In the genomic region with DNA sequence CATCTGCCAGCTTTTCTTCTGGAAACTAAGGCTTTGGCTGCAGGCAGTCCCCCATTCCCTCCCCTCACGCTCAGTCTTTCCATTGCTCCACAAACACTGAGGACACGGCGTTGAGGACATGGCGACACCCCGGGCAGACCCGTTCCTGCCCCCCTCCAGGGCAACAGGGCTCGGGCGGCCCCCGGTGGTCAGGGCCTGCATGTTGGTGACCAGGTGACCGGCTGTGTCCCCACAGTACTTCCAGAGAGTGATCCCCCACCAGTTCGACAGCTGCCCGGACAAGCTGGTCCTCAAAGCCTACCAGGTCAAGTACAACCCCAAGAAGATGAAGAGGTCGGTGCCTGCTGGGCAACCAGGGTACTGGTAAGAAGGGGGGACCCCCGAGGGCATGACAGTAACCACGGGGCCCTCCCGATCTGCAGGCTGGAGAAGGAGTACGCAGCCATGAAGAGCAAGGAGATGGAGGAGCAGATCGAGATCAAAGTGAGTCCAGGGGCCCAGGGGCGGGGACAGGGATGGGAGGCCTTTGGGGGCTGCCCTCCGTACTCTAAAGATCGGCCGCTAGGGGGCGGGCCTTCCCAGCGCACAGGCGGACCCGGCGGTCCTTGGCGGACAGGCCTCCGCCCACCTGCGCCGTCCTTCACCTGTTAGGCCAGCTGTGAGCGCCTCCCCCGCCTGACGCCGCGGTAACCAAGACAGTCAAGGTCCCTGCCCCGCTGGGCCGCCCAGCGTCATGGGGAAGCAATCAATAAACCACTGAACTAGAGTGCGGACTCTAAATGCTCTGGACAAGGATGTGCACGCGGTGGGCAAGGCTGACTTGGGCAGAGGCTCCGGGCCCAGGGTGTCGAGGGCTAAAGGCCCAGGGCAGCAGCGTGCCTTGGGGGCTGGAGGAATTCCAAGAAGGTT, we compare ENCODE assay signal across 1 cellular context.
TF ChIP-seq lines count a peak whose summit lies in the region.

No MANE protein-coding gene starts in this region.

TF ChIP-seq in HEK293, 187 proteins besides CTCF, POLR2A, EP300 and RAD21 (continued from another document and continues in another):
- TF ChIP-seq, protein P1, sequence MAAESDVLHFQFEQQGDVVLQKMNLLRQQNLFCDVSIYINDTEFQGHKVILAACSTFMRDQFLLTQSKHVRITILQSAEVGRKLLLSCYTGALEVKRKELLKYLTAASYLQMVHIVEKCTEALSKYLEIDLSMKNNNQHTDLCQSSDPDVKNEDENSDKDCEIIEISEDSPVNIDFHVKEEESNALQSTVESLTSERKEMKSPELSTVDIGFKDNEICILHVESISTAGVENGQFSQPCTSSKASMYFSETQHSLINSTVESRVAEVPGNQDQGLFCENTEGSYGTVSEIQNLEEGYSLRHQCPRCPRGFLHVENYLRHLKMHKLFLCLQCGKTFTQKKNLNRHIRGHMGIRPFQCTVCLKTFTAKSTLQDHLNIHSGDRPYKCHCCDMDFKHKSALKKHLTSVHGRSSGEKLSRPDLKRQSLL (tag by site-specific recombination; IDR thresholded peaks at IDR 0.05), result no peak
- TF ChIP-seq ZBTB8A (tag by site-specific recombination; IDR thresholded peaks at IDR 0.05), result peak; percentile 55
- TF ChIP-seq, protein P2, sequence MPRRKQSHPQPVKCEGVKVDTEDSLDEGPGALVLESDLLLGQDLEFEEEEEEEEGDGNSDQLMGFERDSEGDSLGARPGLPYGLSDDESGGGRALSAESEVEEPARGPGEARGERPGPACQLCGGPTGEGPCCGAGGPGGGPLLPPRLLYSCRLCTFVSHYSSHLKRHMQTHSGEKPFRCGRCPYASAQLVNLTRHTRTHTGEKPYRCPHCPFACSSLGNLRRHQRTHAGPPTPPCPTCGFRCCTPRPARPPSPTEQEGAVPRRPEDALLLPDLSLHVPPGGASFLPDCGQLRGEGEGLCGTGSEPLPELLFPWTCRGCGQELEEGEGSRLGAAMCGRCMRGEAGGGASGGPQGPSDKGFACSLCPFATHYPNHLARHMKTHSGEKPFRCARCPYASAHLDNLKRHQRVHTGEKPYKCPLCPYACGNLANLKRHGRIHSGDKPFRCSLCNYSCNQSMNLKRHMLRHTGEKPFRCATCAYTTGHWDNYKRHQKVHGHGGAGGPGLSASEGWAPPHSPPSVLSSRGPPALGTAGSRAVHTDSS (tag by site-specific recombination; IDR thresholded peaks at IDR 0.05), result no peak
- TF ChIP-seq HOXA7 (CRISPR knock-in tag; IDR thresholded peaks at IDR 0.05; ENCODE audit: borderline replicate concordance), result no peak
- TF ChIP-seq ZNF223 (tag by site-specific recombination; IDR thresholded peaks at IDR 0.05), result no peak
- no peak for TF ChIP-seq ZNF404 (tag by site-specific recombination; IDR thresholded peaks at IDR 0.05)
- no peak for TF ChIP-seq ZNF830 (tag by site-specific recombination; IDR thresholded peaks at IDR 0.05; ENCODE audit: low read depth)
- no peak for TF ChIP-seq YY1 (tag by site-specific recombination; IDR thresholded peaks at IDR 0.05)
- TF ChIP-seq, protein P3, sequence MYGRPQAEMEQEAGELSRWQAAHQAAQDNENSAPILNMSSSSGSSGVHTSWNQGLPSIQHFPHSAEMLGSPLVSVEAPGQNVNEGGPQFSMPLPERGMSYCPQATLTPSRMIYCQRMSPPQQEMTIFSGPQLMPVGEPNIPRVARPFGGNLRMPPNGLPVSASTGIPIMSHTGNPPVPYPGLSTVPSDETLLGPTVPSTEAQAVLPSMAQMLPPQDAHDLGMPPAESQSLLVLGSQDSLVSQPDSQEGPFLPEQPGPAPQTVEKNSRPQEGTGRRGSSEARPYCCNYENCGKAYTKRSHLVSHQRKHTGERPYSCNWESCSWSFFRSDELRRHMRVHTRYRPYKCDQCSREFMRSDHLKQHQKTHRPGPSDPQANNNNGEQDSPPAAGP (tag by site-specific recombination; IDR thresholded peaks at IDR 0.05), result 0 out of 2 replicates have a peak, but pooled peaks have one; percentile 48
- TF ChIP-seq FEZF1 (tag by site-specific recombination; IDR thresholded peaks at IDR 0.05), result no peak
- TF ChIP-seq ZNF416 (tag by site-specific recombination; IDR thresholded peaks at IDR 0.05), result no peak
- TF ChIP-seq ZNF266 (tag by site-specific recombination; IDR thresholded peaks at IDR 0.05; ENCODE audit: low read depth), result no peak
- TF ChIP-seq HOXD13 (CRISPR knock-in tag; IDR thresholded peaks at IDR 0.05; ENCODE audit: borderline replicate concordance), result no peak
- no peak for TF ChIP-seq WT1 (tag by site-specific recombination; IDR thresholded peaks at IDR 0.05)
- no peak for TF ChIP-seq ZNF394 (tag by site-specific recombination; IDR thresholded peaks at IDR 0.05; ENCODE audit: borderline replicate concordance)
- TF ChIP-seq ZNF660 (tag by site-specific recombination; IDR thresholded peaks at IDR 0.05), result no peak
- no peak for TF ChIP-seq ZNF174 (tag by site-specific recombination; IDR thresholded peaks at IDR 0.05)
- TF ChIP-seq ZFP41 (tag by site-specific recombination; IDR thresholded peaks at IDR 0.05; ENCODE audit: borderline replicate concordance), result no peak
- no peak for TF ChIP-seq ZNF624 (tag by site-specific recombination; IDR thresholded peaks at IDR 0.05)
- 0 out of 2 replicates have a peak, but pooled peaks have one; percentile 33 for TF ChIP-seq ZNF629 (tag by site-specific recombination; IDR thresholded peaks at IDR 0.05)
- peak; percentile 79 for TF ChIP-seq ZNF335 (tag by site-specific recombination; conservative IDR thresholded peaks at IDR 0.05)
- no peak for TF ChIP-seq ZNF248 (tag by site-specific recombination; IDR thresholded peaks at IDR 0.05)
- TF ChIP-seq ZNF324 (tag by site-specific recombination; IDR thresholded peaks at IDR 0.05), result peak; percentile 51; the same call in 1 of the 2 replicates
- TF ChIP-seq ZNF426 (tag by site-specific recombination; IDR thresholded peaks at IDR 0.05), result no peak
- TF ChIP-seq, protein P4, sequence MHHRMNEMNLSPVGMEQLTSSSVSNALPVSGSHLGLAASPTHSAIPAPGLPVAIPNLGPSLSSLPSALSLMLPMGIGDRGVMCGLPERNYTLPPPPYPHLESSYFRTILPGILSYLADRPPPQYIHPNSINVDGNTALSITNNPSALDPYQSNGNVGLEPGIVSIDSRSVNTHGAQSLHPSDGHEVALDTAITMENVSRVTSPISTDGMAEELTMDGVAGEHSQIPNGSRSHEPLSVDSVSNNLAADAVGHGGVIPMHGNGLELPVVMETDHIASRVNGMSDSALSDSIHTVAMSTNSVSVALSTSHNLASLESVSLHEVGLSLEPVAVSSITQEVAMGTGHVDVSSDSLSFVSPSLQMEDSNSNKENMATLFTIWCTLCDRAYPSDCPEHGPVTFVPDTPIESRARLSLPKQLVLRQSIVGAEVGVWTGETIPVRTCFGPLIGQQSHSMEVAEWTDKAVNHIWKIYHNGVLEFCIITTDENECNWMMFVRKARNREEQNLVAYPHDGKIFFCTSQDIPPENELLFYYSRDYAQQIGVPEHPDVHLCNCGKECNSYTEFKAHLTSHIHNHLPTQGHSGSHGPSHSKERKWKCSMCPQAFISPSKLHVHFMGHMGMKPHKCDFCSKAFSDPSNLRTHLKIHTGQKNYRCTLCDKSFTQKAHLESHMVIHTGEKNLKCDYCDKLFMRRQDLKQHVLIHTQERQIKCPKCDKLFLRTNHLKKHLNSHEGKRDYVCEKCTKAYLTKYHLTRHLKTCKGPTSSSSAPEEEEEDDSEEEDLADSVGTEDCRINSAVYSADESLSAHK (tag by site-specific recombination; IDR thresholded peaks at IDR 0.05), result no peak
- no peak for TF ChIP-seq MEIS1 (CRISPR knock-in tag; IDR thresholded peaks at IDR 0.05; ENCODE audit: borderline replicate concordance)
- TF ChIP-seq, protein P5, sequence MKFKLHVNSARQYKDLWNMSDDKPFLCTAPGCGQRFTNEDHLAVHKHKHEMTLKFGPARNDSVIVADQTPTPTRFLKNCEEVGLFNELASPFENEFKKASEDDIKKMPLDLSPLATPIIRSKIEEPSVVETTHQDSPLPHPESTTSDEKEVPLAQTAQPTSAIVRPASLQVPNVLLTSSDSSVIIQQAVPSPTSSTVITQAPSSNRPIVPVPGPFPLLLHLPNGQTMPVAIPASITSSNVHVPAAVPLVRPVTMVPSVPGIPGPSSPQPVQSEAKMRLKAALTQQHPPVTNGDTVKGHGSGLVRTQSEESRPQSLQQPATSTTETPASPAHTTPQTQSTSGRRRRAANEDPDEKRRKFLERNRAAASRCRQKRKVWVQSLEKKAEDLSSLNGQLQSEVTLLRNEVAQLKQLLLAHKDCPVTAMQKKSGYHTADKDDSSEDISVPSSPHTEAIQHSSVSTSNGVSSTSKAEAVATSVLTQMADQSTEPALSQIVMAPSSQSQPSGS (tag by site-specific recombination; IDR thresholded peaks at IDR 0.05; ENCODE audit: low read depth), result no peak
- no peak for TF ChIP-seq ZNF585B (tag by site-specific recombination; IDR thresholded peaks at IDR 0.05)
- TF ChIP-seq ZNF350 (tag by site-specific recombination; IDR thresholded peaks at IDR 0.05), result no peak
- no peak for TF ChIP-seq ZNF843 (tag by site-specific recombination; IDR thresholded peaks at IDR 0.05)
- no peak for TF ChIP-seq ZNF48 (tag by site-specific recombination; IDR thresholded peaks at IDR 0.05)
- no peak for TF ChIP-seq ZNF791 (tag by site-specific recombination; IDR thresholded peaks at IDR 0.05)
- TF ChIP-seq ZNF2 (tag by site-specific recombination; IDR thresholded peaks at IDR 0.05), result no peak
- no peak for TF ChIP-seq IKZF3 (tag by site-specific recombination; IDR thresholded peaks at IDR 0.05)
- TF ChIP-seq ZNF76 (tag by site-specific recombination; IDR thresholded peaks at IDR 0.05; ENCODE audit: borderline replicate concordance, low read depth), result no peak
- TF ChIP-seq, protein P6, sequence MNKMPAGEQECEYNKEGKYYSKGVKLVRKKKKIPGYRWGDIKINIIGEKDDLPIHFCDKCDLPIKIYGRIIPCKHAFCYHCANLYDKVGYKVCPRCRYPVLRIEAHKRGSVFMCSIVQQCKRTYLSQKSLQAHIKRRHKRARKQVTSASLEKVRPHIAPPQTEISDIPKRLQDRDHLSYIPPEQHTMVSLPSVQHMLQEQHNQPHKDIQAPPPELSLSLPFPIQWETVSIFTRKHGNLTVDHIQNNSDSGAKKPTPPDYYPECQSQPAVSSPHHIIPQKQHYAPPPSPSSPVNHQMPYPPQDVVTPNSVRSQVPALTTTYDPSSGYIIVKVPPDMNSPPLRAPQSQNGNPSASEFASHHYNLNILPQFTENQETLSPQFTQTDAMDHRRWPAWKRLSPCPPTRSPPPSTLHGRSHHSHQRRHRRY (tag by site-specific recombination; IDR thresholded peaks at IDR 0.05), result no peak
- peak; percentile 79 for TF ChIP-seq ZNF654 (tag by site-specific recombination; IDR thresholded peaks at IDR 0.05; ENCODE audit: low read depth)
- TF ChIP-seq ZNF391 (tag by site-specific recombination; IDR thresholded peaks at IDR 0.05; ENCODE audit: borderline replicate concordance, low read depth), result no peak; the same call in 1 of the 2 replicates
- peak; percentile 63; the same call in 1 of the 2 replicates for TF ChIP-seq KLF7 (tag by site-specific recombination; IDR thresholded peaks at IDR 0.05; ENCODE audit: borderline replicate concordance)
- no peak for TF ChIP-seq ZNF354C (tag by site-specific recombination; IDR thresholded peaks at IDR 0.05; ENCODE audit: borderline replicate concordance, low read depth)
- TF ChIP-seq TCF7L2 (IDR thresholded peaks at IDR 0.05; ENCODE audit: borderline replicate concordance, low read depth, low read length), result peak; percentile 78; the same call in 1 of the 2 replicates
- TF ChIP-seq SETDB1 (IDR thresholded peaks at IDR 0.05; ENCODE audit: insufficient read length, low read length), result no peak
- TF ChIP-seq ZNF221 (tag by site-specific recombination; IDR thresholded peaks at IDR 0.05; ENCODE audit: borderline replicate concordance), result no peak
- TF ChIP-seq HOXC10 (CRISPR knock-in tag; IDR thresholded peaks at IDR 0.05), result no peak
- no peak for TF ChIP-seq ZFP3 (tag by site-specific recombination; IDR thresholded peaks at IDR 0.05; ENCODE audit: low read depth)
- TF ChIP-seq GLIS1 (tag by site-specific recombination; IDR thresholded peaks at IDR 0.05), result peak; percentile 51
- TF ChIP-seq, protein P7, sequence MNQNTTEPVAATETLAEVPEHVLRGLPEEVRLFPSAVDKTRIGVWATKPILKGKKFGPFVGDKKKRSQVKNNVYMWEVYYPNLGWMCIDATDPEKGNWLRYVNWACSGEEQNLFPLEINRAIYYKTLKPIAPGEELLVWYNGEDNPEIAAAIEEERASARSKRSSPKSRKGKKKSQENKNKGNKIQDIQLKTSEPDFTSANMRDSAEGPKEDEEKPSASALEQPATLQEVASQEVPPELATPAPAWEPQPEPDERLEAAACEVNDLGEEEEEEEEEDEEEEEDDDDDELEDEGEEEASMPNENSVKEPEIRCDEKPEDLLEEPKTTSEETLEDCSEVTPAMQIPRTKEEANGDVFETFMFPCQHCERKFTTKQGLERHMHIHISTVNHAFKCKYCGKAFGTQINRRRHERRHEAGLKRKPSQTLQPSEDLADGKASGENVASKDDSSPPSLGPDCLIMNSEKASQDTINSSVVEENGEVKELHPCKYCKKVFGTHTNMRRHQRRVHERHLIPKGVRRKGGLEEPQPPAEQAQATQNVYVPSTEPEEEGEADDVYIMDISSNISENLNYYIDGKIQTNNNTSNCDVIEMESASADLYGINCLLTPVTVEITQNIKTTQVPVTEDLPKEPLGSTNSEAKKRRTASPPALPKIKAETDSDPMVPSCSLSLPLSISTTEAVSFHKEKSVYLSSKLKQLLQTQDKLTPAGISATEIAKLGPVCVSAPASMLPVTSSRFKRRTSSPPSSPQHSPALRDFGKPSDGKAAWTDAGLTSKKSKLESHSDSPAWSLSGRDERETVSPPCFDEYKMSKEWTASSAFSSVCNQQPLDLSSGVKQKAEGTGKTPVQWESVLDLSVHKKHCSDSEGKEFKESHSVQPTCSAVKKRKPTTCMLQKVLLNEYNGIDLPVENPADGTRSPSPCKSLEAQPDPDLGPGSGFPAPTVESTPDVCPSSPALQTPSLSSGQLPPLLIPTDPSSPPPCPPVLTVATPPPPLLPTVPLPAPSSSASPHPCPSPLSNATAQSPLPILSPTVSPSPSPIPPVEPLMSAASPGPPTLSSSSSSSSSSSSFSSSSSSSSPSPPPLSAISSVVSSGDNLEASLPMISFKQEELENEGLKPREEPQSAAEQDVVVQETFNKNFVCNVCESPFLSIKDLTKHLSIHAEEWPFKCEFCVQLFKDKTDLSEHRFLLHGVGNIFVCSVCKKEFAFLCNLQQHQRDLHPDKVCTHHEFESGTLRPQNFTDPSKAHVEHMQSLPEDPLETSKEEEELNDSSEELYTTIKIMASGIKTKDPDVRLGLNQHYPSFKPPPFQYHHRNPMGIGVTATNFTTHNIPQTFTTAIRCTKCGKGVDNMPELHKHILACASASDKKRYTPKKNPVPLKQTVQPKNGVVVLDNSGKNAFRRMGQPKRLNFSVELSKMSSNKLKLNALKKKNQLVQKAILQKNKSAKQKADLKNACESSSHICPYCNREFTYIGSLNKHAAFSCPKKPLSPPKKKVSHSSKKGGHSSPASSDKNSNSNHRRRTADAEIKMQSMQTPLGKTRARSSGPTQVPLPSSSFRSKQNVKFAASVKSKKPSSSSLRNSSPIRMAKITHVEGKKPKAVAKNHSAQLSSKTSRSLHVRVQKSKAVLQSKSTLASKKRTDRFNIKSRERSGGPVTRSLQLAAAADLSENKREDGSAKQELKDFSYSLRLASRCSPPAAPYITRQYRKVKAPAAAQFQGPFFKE (tag by site-specific recombination; IDR thresholded peaks at IDR 0.05; ENCODE audit: borderline replicate concordance), result no peak
- TF ChIP-seq ZNF211 (tag by site-specific recombination; IDR thresholded peaks at IDR 0.05; ENCODE audit: low read depth), result no peak
- TF ChIP-seq GFI1B (tag by site-specific recombination; IDR thresholded peaks at IDR 0.05), result no peak
- no peak for TF ChIP-seq ZNF24 (tag by site-specific recombination; IDR thresholded peaks at IDR 0.05)
- no peak for TF ChIP-seq ZNF37A (tag by site-specific recombination; IDR thresholded peaks at IDR 0.05)
- no peak for TF ChIP-seq ZNF776 (tag by site-specific recombination; IDR thresholded peaks at IDR 0.05; ENCODE audit: borderline replicate concordance)
